Comparison of ENCODE assay signal across 1 cellular context in the genomic region with DNA sequence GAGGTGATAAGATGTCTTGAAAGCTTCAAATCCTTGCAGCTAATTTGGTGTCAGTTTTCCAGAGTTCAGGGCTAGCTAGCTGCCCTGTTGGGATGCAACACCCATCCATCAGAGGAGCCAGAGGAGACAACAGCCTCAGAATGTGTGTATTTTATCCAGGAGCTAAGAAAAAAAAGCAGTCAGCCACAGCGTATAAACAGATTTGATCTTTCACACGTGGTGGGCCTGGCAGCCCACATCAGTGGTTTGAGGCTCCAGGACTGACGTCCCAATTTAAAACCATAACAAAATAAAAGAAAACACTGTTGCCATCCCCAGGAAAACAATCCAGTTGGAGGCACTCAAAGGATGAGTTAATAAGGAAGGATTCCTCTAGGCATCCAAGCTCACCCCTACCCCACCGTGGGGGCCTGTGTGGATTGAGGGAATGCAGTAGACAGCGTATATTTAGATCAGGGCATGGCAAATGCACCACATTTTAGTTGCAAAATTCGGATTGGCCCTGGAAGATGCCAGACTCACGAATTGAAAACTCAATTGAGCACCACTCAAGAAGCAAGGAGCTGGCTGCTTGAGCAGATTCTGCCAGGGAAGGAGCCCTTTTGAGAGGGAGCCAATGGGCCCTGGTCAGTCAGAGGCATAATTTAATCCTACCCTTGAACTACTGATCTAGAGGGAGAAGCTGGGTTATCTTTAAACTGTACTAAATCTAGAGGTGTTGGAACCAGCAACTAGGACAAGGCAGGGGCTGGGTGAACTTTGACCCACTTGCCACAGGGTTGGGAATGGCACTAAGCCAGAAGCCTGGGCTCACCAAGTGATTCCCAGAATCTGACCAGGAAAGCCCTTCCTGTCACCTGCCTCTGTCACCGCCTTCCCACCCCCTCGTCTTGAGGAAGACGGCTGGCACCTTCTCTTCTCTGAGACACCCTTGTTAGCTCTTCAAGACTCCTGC.
TF ChIP-seq lines count a peak whose summit lies in the region.

No MANE protein-coding gene starts in this region.

TF ChIP-seq in IMR-90, 13 proteins besides CTCF, POLR2A, EP300 and RAD21:
- TF ChIP-seq MXI1 (IDR thresholded peaks at IDR 0.05; ENCODE audit: borderline replicate concordance, low read depth, low read length), result no peak
- no peak for TF ChIP-seq BHLHE40 (IDR thresholded peaks at IDR 0.05; ENCODE audit: low read depth, low read length)
TF ChIP-seq in IMR-90: peak in this region for 0.
